ENCODE assay signal across 1 cellular context in the genomic region with DNA sequence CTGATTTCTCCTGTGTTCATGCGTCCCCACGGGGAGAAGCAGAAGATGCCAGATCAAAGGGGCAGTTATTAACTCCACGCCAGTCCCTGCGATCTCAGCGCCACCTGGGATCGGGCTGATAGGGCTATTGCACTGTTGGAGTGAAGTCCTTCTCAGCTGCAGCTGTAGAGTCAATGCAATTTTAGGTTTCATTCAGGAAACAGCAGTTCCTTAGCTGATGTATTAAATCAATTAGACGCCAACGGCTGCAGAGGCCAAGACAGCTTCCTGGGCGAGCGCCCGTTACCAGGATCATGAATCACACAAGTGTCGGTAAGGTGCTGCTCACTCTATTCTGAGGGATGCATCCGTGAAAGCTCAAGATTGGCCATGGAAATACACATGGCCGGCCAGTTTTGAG.
TF ChIP-seq lines count a peak whose summit lies in the region.

No MANE protein-coding gene starts in this region.

TF ChIP-seq in H1, 55 proteins besides CTCF, POLR2A, EP300 and RAD21 (continued from another document):
- TF ChIP-seq, protein P1, sequence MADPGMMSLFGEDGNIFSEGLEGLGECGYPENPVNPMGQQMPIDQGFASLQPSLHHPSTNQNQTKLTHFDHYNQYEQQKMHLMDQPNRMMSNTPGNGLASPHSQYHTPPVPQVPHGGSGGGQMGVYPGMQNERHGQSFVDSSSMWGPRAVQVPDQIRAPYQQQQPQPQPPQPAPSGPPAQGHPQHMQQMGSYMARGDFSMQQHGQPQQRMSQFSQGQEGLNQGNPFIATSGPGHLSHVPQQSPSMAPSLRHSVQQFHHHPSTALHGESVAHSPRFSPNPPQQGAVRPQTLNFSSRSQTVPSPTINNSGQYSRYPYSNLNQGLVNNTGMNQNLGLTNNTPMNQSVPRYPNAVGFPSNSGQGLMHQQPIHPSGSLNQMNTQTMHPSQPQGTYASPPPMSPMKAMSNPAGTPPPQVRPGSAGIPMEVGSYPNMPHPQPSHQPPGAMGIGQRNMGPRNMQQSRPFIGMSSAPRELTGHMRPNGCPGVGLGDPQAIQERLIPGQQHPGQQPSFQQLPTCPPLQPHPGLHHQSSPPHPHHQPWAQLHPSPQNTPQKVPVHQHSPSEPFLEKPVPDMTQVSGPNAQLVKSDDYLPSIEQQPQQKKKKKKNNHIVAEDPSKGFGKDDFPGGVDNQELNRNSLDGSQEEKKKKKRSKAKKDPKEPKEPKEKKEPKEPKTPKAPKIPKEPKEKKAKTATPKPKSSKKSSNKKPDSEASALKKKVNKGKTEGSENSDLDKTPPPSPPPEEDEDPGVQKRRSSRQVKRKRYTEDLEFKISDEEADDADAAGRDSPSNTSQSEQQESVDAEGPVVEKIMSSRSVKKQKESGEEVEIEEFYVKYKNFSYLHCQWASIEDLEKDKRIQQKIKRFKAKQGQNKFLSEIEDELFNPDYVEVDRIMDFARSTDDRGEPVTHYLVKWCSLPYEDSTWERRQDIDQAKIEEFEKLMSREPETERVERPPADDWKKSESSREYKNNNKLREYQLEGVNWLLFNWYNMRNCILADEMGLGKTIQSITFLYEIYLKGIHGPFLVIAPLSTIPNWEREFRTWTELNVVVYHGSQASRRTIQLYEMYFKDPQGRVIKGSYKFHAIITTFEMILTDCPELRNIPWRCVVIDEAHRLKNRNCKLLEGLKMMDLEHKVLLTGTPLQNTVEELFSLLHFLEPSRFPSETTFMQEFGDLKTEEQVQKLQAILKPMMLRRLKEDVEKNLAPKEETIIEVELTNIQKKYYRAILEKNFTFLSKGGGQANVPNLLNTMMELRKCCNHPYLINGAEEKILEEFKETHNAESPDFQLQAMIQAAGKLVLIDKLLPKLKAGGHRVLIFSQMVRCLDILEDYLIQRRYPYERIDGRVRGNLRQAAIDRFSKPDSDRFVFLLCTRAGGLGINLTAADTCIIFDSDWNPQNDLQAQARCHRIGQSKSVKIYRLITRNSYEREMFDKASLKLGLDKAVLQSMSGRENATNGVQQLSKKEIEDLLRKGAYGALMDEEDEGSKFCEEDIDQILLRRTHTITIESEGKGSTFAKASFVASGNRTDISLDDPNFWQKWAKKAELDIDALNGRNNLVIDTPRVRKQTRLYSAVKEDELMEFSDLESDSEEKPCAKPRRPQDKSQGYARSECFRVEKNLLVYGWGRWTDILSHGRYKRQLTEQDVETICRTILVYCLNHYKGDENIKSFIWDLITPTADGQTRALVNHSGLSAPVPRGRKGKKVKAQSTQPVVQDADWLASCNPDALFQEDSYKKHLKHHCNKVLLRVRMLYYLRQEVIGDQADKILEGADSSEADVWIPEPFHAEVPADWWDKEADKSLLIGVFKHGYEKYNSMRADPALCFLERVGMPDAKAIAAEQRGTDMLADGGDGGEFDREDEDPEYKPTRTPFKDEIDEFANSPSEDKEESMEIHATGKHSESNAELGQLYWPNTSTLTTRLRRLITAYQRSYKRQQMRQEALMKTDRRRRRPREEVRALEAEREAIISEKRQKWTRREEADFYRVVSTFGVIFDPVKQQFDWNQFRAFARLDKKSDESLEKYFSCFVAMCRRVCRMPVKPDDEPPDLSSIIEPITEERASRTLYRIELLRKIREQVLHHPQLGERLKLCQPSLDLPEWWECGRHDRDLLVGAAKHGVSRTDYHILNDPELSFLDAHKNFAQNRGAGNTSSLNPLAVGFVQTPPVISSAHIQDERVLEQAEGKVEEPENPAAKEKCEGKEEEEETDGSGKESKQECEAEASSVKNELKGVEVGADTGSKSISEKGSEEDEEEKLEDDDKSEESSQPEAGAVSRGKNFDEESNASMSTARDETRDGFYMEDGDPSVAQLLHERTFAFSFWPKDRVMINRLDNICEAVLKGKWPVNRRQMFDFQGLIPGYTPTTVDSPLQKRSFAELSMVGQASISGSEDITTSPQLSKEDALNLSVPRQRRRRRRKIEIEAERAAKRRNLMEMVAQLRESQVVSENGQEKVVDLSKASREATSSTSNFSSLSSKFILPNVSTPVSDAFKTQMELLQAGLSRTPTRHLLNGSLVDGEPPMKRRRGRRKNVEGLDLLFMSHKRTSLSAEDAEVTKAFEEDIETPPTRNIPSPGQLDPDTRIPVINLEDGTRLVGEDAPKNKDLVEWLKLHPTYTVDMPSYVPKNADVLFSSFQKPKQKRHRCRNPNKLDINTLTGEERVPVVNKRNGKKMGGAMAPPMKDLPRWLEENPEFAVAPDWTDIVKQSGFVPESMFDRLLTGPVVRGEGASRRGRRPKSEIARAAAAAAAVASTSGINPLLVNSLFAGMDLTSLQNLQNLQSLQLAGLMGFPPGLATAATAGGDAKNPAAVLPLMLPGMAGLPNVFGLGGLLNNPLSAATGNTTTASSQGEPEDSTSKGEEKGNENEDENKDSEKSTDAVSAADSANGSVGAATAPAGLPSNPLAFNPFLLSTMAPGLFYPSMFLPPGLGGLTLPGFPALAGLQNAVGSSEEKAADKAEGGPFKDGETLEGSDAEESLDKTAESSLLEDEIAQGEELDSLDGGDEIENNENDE (IDR thresholded peaks at IDR 0.05; ENCODE audit: insufficient replicate concordance, low read length): no peak
- TF ChIP-seq JUN (IDR thresholded peaks at IDR 0.05; ENCODE audit: low read depth, low read length): no peak
- no peak for TF ChIP-seq TEAD4 (IDR thresholded peaks at IDR 0.05; ENCODE audit: low read depth, low read length)
- TF ChIP-seq RFX5 (IDR thresholded peaks at IDR 0.05; ENCODE audit: borderline replicate concordance, low read depth, low read length): no peak
- no peak for TF ChIP-seq KDM1A (IDR thresholded peaks at IDR 0.05; ENCODE audit: borderline replicate concordance, low read length)
- TF ChIP-seq NRF1 (IDR thresholded peaks at IDR 0.05; ENCODE audit: low read depth, low read length): no peak
- TF ChIP-seq YY1 (IDR thresholded peaks at IDR 0.05; ENCODE audit: low read depth, low read length): no peak
